In the genomic region with DNA sequence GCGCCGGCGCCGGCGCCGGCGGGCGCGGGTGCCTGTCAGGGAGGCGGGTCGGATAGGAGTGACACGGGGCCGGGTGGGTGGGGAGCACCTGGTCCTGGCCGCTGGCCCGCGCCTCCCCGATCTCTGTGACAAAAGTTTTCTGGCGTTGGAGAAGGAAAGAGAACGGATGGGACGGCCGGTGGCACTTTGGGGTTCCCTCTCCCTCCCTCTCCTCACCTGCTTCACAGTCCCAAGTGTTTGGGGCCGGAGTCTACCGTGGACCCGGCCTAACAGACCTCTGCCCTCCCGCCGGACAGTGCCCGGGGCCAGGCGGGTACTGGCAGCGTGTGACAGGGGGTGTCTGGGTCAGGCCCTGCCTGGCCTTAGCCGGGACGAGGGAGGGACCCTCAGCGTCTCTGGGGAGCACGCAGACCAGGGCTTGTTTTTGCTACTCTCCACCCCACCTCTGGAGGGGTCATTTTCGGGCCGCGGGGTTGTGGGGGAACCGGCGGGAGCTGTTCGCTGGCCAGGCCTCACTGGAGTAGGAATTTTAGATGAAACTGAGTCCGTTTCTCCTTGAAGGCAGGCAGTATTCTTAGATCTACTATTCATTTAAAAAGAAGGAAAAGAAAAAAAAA, we compare ENCODE assay signal across 7 cellular contexts. TPM values are rescaled to one million over a fixed set of nuclear protein-coding genes. Genes with fewer than 3 reads are reported as not detected.
DNase-seq lines count a peak whose midpoint lies in the region; ATAC-seq and TF ChIP-seq lines count a peak whose summit lies in the region.

No MANE protein-coding gene starts in this region.

- DNase-seq in cardiac fibroblast (ENCODE audit: low read depth in 2 of 2): no peak
- DNase-seq in lower lobe of right lung: no peak
- no peak for DNase-seq in suprapubic skin (ENCODE audit: low spot score in 2 of 2)
- no peak for DNase-seq in SK-N-DZ (ENCODE audit: low spot score)
- DNase-seq in NCI-H446 treated with DMSO at 0.1 percent for 48 hours (lab: John Stamatoyannopoulos, UW): no peak
- no peak for DNase-seq in NCI-H2081 treated with DMSO at 0.1 percent for 48 hours (lab: John Stamatoyannopoulos, UW)

- TF ChIP-seq CTCF in cardiac fibroblast (IDR thresholded peaks at IDR 0.05; ENCODE audit: low read depth, low read length): no peak
- TF ChIP-seq CTCF in lower lobe of right lung (IDR thresholded peaks at IDR 0.05): no peak
- TF ChIP-seq CTCF in suprapubic skin (IDR thresholded peaks at IDR 0.05): no peak

- H3K4me3 ChIP-seq in cardiac fibroblast (replicated peaks in 1 of 2; ENCODE audit: low read depth in 2 of 2, low read length in 2 of 2) (peak overlapping the region; percentile 1 to 54), lower lobe of right lung (peak overlapping the region; percentile 62), suprapubic skin (peak overlapping the region; percentile 65)

- intact Hi-C loops in lower lobe of right lung (cut with DNase I): no loop called here

- WGBS in suprapubic skin: 18% methylated on average over 11 of the region's 40 CpGs

- H3K9me3 ChIP-seq in lower lobe of right lung (no peaks in the 10 kb centered on the region), suprapubic skin (no peaks in the 10 kb centered on the region)

- peak overlapping the region; percentile 67 for H3K27ac ChIP-seq in lower lobe of right lung
- no peak overlapping the region for H3K27ac ChIP-seq in suprapubic skin

- TF ChIP-seq EP300 in suprapubic skin (IDR thresholded peaks at IDR 0.05): no peak

- H3K27me3 ChIP-seq in lower lobe of right lung (ENCODE audit: low read depth) (peaks cover 96% of the 10 kb centered on the region), suprapubic skin (peaks cover 100% of the 10 kb centered on the region)

- H3K36me3 ChIP-seq in lower lobe of right lung: no peaks in the 10 kb centered on the region
- no peaks in the 10 kb centered on the region for H3K36me3 ChIP-seq in suprapubic skin

- TF ChIP-seq POLR2A in suprapubic skin (IDR thresholded peaks at IDR 0.05): no peak

- peak; percentile 3 for ATAC-seq in HG02678 (IDR thresholded peaks at IDR 0.05; ENCODE audit: unreplicated experiment)
- peak in 1 of 2 donors; percentile 3 for ATAC-seq in lower lobe of right lung

- H3K4me1 ChIP-seq in lower lobe of right lung: peaks cover 28% of the 10 kb centered on the region
- peaks cover 52% of the 10 kb centered on the region for H3K4me1 ChIP-seq in suprapubic skin

RNA-seq across cellular contexts. Expression of a gene that starts 1.7 kb away (rescaled TPM):
- total RNA-seq in lower lobe of right lung (6.7 TPM), suprapubic skin (under 1 TPM; 0.08 to 0.64 (median 0.33) TPM)
- not detected in 2 replicates for polyA plus RNA-seq in SK-N-DZ (2014; cell fraction: cytosol; rRNA removed)
- polyA plus RNA-seq in SK-N-DZ (2014; cell fraction: nucleus; rRNA removed): not detected in 2 replicates

RNA-seq across cellular contexts. Expression of a gene that starts 54.2 kb away (rescaled TPM):
- total RNA-seq in lower lobe of right lung (39.5 TPM), suprapubic skin (10 to 100 TPM in 2 of 4 donors, 1 to 10 TPM in 2; 8.9 to 25.3 (median 10.9) TPM)
- not detected in 2 replicates for polyA plus RNA-seq in SK-N-DZ (2014; cell fraction: cytosol; rRNA removed)
- polyA plus RNA-seq in SK-N-DZ (2014; cell fraction: nucleus; rRNA removed): 0.24 TPM in 1 of 2 replicates, not detected in the other
